In the genomic region with DNA sequence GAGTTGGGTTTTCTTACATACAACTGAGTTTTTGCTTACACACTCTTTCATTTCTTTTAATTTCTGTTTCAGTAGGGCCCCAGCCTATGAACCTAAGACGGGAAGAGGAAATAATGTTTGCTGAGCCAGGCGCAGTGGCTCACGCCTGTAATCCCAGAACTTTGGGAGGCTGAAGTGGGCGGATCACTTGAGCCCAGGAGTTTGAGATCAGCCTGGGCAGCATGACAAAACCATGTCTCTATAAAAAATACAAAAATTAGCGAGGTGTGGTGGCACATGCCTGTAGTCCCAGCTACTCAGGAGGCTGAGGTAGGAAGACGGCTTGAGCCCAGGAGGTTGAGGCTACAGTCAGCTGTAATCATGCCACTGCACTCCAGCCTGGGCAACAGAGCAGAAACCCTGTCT, we compare ENCODE assay signal across 8 cellular contexts.
A peak's percentile ranks its signal among the peaks of the same experiment; 100 is the strongest.
DNase-seq lines count a peak whose midpoint lies in the region; ATAC-seq and TF ChIP-seq lines count a peak whose summit lies in the region.
"Not testable (repeated sequence)": the region's sequence is repeated elsewhere in the genome, so short reads cannot be mapped to it uniquely, and the experiment has no call there.

No MANE protein-coding gene starts in this region.

- not testable (repeated sequence) for H3K36me3 ChIP-seq in muscle layer of duodenum (ENCODE audit: control insufficient read depth in 1 of 2, insufficient read depth in 2 of 2, low read length in 2 of 2)

- peaks cover 10 to 13% of the 10 kb centered on the region in 2 donors for H3K4me1 ChIP-seq in muscle layer of duodenum (ENCODE audit: control insufficient read depth in 1 of 2, insufficient read depth in 2 of 2, low read length in 2 of 2)

- ATAC-seq in GM21423 (IDR thresholded peaks at IDR 0.05; ENCODE audit: unreplicated experiment) (peak; percentile 22), HG03045 (IDR thresholded peaks at IDR 0.05; ENCODE audit: unreplicated experiment) (peak; percentile 32)

- H3K27ac ChIP-seq in muscle layer of duodenum (ENCODE audit: low read length) (peak overlapping the region; percentile 90), substantia nigra (ENCODE audit: low read depth, low read length, poor library complexity, severe bottlenecking) (peak overlapping the region; percentile 65)

- peak overlapping the region; percentile 41; the same call in 1 of the 2 replicates for H3K4me3 ChIP-seq in GM08714 (ENCODE audit: low read length)
- H3K4me3 ChIP-seq in astrocyte of the spinal cord (ENCODE audit: low read depth, low read length) = not testable (repeated sequence)
- H3K4me3 ChIP-seq in muscle layer of duodenum (ENCODE audit: low read depth in 1 of 2, low read length in 2 of 2) = peak overlapping the region; percentile 10 to 26

- TF ChIP-seq CTCF in astrocyte of the spinal cord (IDR thresholded peaks at IDR 0.05; ENCODE audit: low read depth, low read length) = not testable (repeated sequence)

- in situ Hi-C loops in astrocyte of the spinal cord (cut with HindIII; ENCODE audit: low sequenced_read_pairs) = not testable (repeated sequence)

- DNase-seq in NCI-H226 (peak; percentile 41), astrocyte of the spinal cord (ENCODE audit: low read depth, low spot score) (peak; percentile 14), glomerular visceral epithelial cell (ENCODE audit: extremely low spot score) (peak; percentile 68), substantia nigra (lab: John Stamatoyannopoulos, UW) (peak in 3 of 49 donors; percentile 14 to 57 (median 25))

- not testable (repeated sequence) for H3K27me3 ChIP-seq in muscle layer of duodenum (ENCODE audit: low read depth, low read length)

- not testable (repeated sequence) for H3K9me3 ChIP-seq in muscle layer of duodenum (ENCODE audit: control insufficient read depth in 1 of 2, low read length in 2 of 2)
